Comparison of ENCODE assay signal across 20 cellular contexts in the genomic region with DNA sequence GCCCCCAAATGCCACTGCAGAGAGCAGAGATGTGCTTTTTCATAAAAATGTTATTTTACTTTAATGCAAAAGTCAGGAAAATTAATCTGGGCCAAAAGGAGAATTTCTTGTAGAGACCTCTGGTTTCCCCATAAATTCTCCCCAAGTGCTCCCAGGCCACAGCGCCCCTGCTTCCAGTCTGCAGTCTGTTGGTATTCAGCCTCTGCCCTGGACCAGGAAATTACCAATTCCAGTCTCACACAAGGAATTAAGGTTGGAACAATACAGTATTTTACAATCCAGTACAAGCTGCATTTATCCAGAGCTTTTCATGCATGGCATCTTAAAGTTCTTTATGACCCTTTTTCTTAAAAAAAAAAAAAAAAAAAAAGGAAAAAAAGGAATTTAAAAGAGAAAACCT.
"Had no signal": no experiment of that assay in that cellular context is flagged by ENCODE, and none has a peak within 500 bp of the region (broad histone marks: within the 10 kb centered on the region; RNA-seq: fewer than 3 reads in every experiment).

No MANE protein-coding gene starts in this region.

- H3K4me1 Mint-ChIP-seq: activated naive CD8-positive, alpha-beta T cell treated with anti-CD3 and anti-CD28 coated beads, Interleukin-2, amount 50 U/mL, for 24 hours had no signal

- H3K36me3 ChIP-seq: prostate gland, right atrium auricular region, spleen, thyroid gland had no signal

- H3K27ac Mint-ChIP-seq: activated CD4-positive, alpha-beta memory T cell treated with anti-CD3 and anti-CD28 coated beads, Interleukin-2, amount 10 ng/mL, durations not matched to agents 7 days and 5 days; activated naive CD4-positive, alpha-beta T cell treated with anti-CD3 and anti-CD28 coated beads, Interleukin-2, amount 10 ng/mL, durations not matched to agents 7 days and 5 days; activated naive CD8-positive, alpha-beta T cell treated with anti-CD3 and anti-CD28 coated beads, Interleukin-2, amount 50 U/mL, for 24 hours; activated T-cell treated with anti-CD3 and anti-CD28 coated beads, Interleukin-2, amount 50 U/mL, for 72 hours; effector memory CD8-positive, alpha-beta T cell; naive thymus-derived CD4-positive, alpha-beta T cell; T-helper 17 cell had no signal

- H3K27ac ChIP-seq: body of pancreas, prostate gland, right atrium auricular region, spleen, thyroid gland had no signal

- H3K4me1 ChIP-seq: right atrium auricular region, spleen had no signal

- H3K4me3 ChIP-seq: body of pancreas, prostate gland, right atrium auricular region, spleen, thyroid gland had no signal

- DNase-seq: activated CD4-positive, alpha-beta memory T cell treated with anti-CD3 and anti-CD28 coated beads, Interleukin-2, amount 10 ng/mL, durations not matched to agents 7 days and 5 days; activated CD4-positive, alpha-beta T cell treated with anti-CD3 and anti-CD28 coated beads for 48 hours; activated CD4-positive, CD25-positive, alpha-beta regulatory T cell; activated effector memory CD4-positive, alpha-beta T cell treated with Interleukin-2 at 50 U/mL for 16 hours; activated naive CD4-positive, alpha-beta T cell treated with anti-CD3 and anti-CD28 coated beads, Interleukin-2, amount 10 ng/mL, durations not matched to agents 7 days and 5 days; activated naive CD8-positive, alpha-beta T cell treated with anti-CD3 and anti-CD28 coated beads, Interleukin-2, amount 50 U/mL, for 24 hours; activated T-cell treated with anti-CD3 and anti-CD28 coated beads, Interleukin-2, amount 50 U/mL, for 72 hours; body of pancreas; effector memory CD8-positive, alpha-beta T cell; left cardiac atrium; mesenchymal stem cell; naive thymus-derived CD4-positive, alpha-beta T cell; spleen; stimulated activated CD4-positive, alpha-beta T cell treated with anti-CD3 and anti-CD28 coated beads, Interleukin-4, amount 100 ng/mL, for 24 hours; stimulated activated naive CD4-positive, alpha-beta T cell treated with Interleukin-2 at 50 U/mL for 16 hours; SW 1271; T-helper 17 cell; thyroid gland had no signal

- H3K27me3 ChIP-seq: body of pancreas, right atrium auricular region, thyroid gland had no signal

- H3K4me3 Mint-ChIP-seq: activated CD4-positive, alpha-beta memory T cell treated with anti-CD3 and anti-CD28 coated beads, Interleukin-2, amount 10 ng/mL, durations not matched to agents 7 days and 5 days; activated naive CD4-positive, alpha-beta T cell treated with anti-CD3 and anti-CD28 coated beads, Interleukin-2, amount 10 ng/mL, durations not matched to agents 7 days and 5 days; activated naive CD8-positive, alpha-beta T cell treated with anti-CD3 and anti-CD28 coated beads, Interleukin-2, amount 50 U/mL, for 24 hours; activated T-cell treated with anti-CD3 and anti-CD28 coated beads, Interleukin-2, amount 50 U/mL, for 72 hours; effector memory CD8-positive, alpha-beta T cell; naive thymus-derived CD4-positive, alpha-beta T cell; T-helper 17 cell had no signal

- H3K9me3 Mint-ChIP-seq: activated CD4-positive, alpha-beta memory T cell treated with anti-CD3 and anti-CD28 coated beads, Interleukin-2, amount 10 ng/mL, durations not matched to agents 7 days and 5 days; activated naive CD4-positive, alpha-beta T cell treated with anti-CD3 and anti-CD28 coated beads, Interleukin-2, amount 10 ng/mL, durations not matched to agents 7 days and 5 days; activated naive CD8-positive, alpha-beta T cell treated with anti-CD3 and anti-CD28 coated beads, Interleukin-2, amount 50 U/mL, for 24 hours; activated T-cell treated with anti-CD3 and anti-CD28 coated beads, Interleukin-2, amount 50 U/mL, for 72 hours; effector memory CD8-positive, alpha-beta T cell had no signal
